In genomic region chr9:8715792-8716191, GRCh38 we compare ENCODE assay signal across 20 cellular contexts.
"Had no signal": no experiment of that assay in that cellular context is flagged by ENCODE, and none has a peak within 500 bp of the region (broad histone marks: within the 10 kb centered on the region; RNA-seq: fewer than 3 reads in every experiment).

No MANE protein-coding gene starts in this region.

- H3K4me3 ChIP-seq: left ventricle myocardium inferior, lower lobe of right lung, prostate gland, stomach, upper lobe of left lung, uterus had no signal

- H3K4me1 Mint-ChIP-seq: naive B cell had no signal

- H3K27me3 Mint-ChIP-seq: dendritic cell treated with granulocyte-macrophage colony-stimulating factor and Interleukin-4, amounts not matched to agents 40 ng/mL and 50 ng/mL, for 4 days; naive B cell had no signal

- H3K27ac Mint-ChIP-seq: dendritic cell treated with granulocyte-macrophage colony-stimulating factor and Interleukin-4, amounts not matched to agents 40 ng/mL and 50 ng/mL, for 4 days; naive B cell; nephron had no signal

- H3K27me3 ChIP-seq: foreskin keratinocyte, stomach, upper lobe of left lung, uterus had no signal

- H3K9me3 ChIP-seq: left ventricle myocardium inferior, lower lobe of right lung, prostate gland, stomach, upper lobe of left lung, uterus had no signal

- H3K27ac ChIP-seq: foreskin keratinocyte, left ventricle myocardium inferior, lower lobe of right lung, parathyroid adenoma, prostate gland, stomach, upper lobe of left lung, uterus had no signal

- H3K4me3 Mint-ChIP-seq: dendritic cell treated with granulocyte-macrophage colony-stimulating factor and Interleukin-4, amounts not matched to agents 40 ng/mL and 50 ng/mL, for 4 days; naive B cell; nephron had no signal

- ATAC-seq: foreskin keratinocyte, lower lobe of right lung, sciatic nerve had no signal

- H3K36me3 Mint-ChIP-seq: naive B cell had no signal

- H3K9me3 Mint-ChIP-seq: nephron had no signal

- H3K4me1 ChIP-seq: foreskin keratinocyte, lower lobe of right lung, parathyroid adenoma, prostate gland, upper lobe of left lung, uterus had no signal

- DNase-seq: cerebellar nuclear complex; erythroblast; foreskin keratinocyte; left ventricle myocardium inferior; lower lobe of right lung; mesenchymal stem cell; naive B cell; retina; stimulated activated CD4-positive, alpha-beta T cell treated with anti-CD3 and anti-CD28 coated beads, Interleukin-2, amount 100 ng/mL, for 24 hours; stimulated activated CD4-positive, alpha-beta T cell treated with anti-CD3 and anti-CD28 coated beads, Interleukin-4, amount 100 ng/mL, for 4 hours; stimulated activated naive CD4-positive, alpha-beta T cell; stomach; substantia nigra; upper lobe of left lung; uterus had no signal

- H3K36me3 ChIP-seq: left ventricle myocardium inferior, lower lobe of right lung, prostate gland, stomach, upper lobe of left lung, uterus had no signal
